1 cellular context compared by ENCODE assay signal in genomic region chr2:168770796-168771195, GRCh38.
TF ChIP-seq lines count a peak whose summit lies in the region.

No MANE protein-coding gene starts in this region.

TF ChIP-seq in K562, 482 proteins besides CTCF, POLR2A, EP300 and RAD21 (continued from another document and continues in another):
- TF ChIP-seq SMARCE1 (IDR thresholded peaks at IDR 0.05): peak; percentile 61; the same call in 1 of the 2 replicates
- no peak for TF ChIP-seq BRCA1 (IDR thresholded peaks at IDR 0.05)
- no peak for TF ChIP-seq BRCA1 (CRISPR knock-in tag; IDR thresholded peaks at IDR 0.05)
- TF ChIP-seq, protein P1, sequence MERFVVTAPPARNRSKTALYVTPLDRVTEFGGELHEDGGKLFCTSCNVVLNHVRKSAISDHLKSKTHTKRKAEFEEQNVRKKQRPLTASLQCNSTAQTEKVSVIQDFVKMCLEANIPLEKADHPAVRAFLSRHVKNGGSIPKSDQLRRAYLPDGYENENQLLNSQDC (CRISPR knock-in tag; IDR thresholded peaks at IDR 0.05): no peak
- TF ChIP-seq PML (IDR thresholded peaks at IDR 0.05; ENCODE audit: low read length): no peak
- TF ChIP-seq LEF1 (IDR thresholded peaks at IDR 0.05): no peak
- no peak for TF ChIP-seq ZNF589 (CRISPR knock-in tag; IDR thresholded peaks at IDR 0.05; ENCODE audit: low read depth)
- TF ChIP-seq PKNOX1 (IDR thresholded peaks at IDR 0.05): peak; percentile 73; the same call in 1 of the 2 replicates
- TF ChIP-seq KDM5B (IDR thresholded peaks at IDR 0.05; ENCODE audit: insufficient replicate concordance, low read depth, low read length): no peak
- no peak for TF ChIP-seq MLX (CRISPR knock-in tag; conservative IDR thresholded peaks at IDR 0.05)
- TF ChIP-seq JUNB (CRISPR knock-in tag; conservative IDR thresholded peaks at IDR 0.05): no peak
- TF ChIP-seq PHF21A (IDR thresholded peaks at IDR 0.05; ENCODE audit: borderline replicate concordance, low read depth): no peak
- no peak for TF ChIP-seq ZNF354B (CRISPR knock-in tag; IDR thresholded peaks at IDR 0.05)
- TF ChIP-seq CREM (IDR thresholded peaks at IDR 0.05; ENCODE audit: low read depth): no peak
- TF ChIP-seq SNIP1 (IDR thresholded peaks at IDR 0.05; ENCODE audit: low read depth): no peak
- TF ChIP-seq CREB1 (IDR thresholded peaks at IDR 0.05): no peak
- TF ChIP-seq CREB1 (CRISPR knock-in tag; IDR thresholded peaks at IDR 0.05): no peak
- TF ChIP-seq JUND (IDR thresholded peaks at IDR 0.05; ENCODE audit: borderline replicate concordance, low read depth, low read length): peak; percentile 5; the same call in 1 of the 2 replicates
- TF ChIP-seq JUND (tag; IDR thresholded peaks at IDR 0.05; ENCODE audit: borderline replicate concordance, low read depth, low read length): no peak
- TF ChIP-seq SOX6 (IDR thresholded peaks at IDR 0.05): peak; percentile 60; the same call in 1 of the 2 replicates
- no peak for TF ChIP-seq MGA (IDR thresholded peaks at IDR 0.05)
- no peak for TF ChIP-seq POLR2B (IDR thresholded peaks at IDR 0.05; ENCODE audit: low read depth, partially characterized antibody)
- no peak for TF ChIP-seq MAFK (IDR thresholded peaks at IDR 0.05; ENCODE audit: low read length)
- TF ChIP-seq TEAD4 (IDR thresholded peaks at IDR 0.05; ENCODE audit: low read length): peak; percentile 51; the same call in 1 of the 2 replicates
- TF ChIP-seq TEAD4 (CRISPR knock-in tag; IDR thresholded peaks at IDR 0.05; ENCODE audit: borderline replicate concordance): no peak
- TF ChIP-seq SMARCC2 (IDR thresholded peaks at IDR 0.05; ENCODE audit: low read depth): 0 out of 2 replicates have a peak, but pooled peaks have one; percentile 55
- TF ChIP-seq ZNF280A (IDR thresholded peaks at IDR 0.05; ENCODE audit: low read depth, partially characterized antibody): no peak
- no peak for TF ChIP-seq DIDO1 (tag; IDR thresholded peaks at IDR 0.05; ENCODE audit: low read depth)
- TF ChIP-seq IRF2 (CRISPR knock-in tag; IDR thresholded peaks at IDR 0.05): no peak
- TF ChIP-seq ZNF274 (IDR thresholded peaks at IDR 0.05; ENCODE audit: borderline replicate concordance, low read depth, low read length): no peak
- TF ChIP-seq SIX5 (IDR thresholded peaks at IDR 0.05; ENCODE audit: borderline replicate concordance in 1 of 2, insufficient read depth in 1 of 2, low read depth in 1 of 2, low read length in 2 of 2): no peak
- peak; percentile 92 for TF ChIP-seq MEIS2 (IDR thresholded peaks at IDR 0.05; ENCODE audit: partially characterized antibody)
- TF ChIP-seq, protein P2, sequence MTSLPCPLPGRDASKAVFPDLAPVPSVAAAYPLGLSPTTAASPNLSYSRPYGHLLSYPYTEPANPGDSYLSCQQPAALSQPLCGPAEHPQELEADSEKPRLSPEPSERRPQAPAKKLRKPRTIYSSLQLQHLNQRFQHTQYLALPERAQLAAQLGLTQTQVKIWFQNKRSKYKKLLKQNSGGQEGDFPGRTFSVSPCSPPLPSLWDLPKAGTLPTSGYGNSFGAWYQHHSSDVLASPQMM (CRISPR knock-in tag; IDR thresholded peaks at IDR 0.05): no peak
- peak; percentile 54; the same call in 1 of the 2 replicates for TF ChIP-seq SMARCA4 (IDR thresholded peaks at IDR 0.05)
- no peak for TF ChIP-seq SIRT6 (IDR thresholded peaks at IDR 0.05; ENCODE audit: low read depth, low read length)
- TF ChIP-seq RBM34 (IDR thresholded peaks at IDR 0.05; ENCODE audit: borderline replicate concordance, insufficient read depth, low read length): no peak
- no peak for TF ChIP-seq ZNF23 (CRISPR knock-in tag; IDR thresholded peaks at IDR 0.05)
- no peak for TF ChIP-seq ZFP30 (CRISPR knock-in tag; IDR thresholded peaks at IDR 0.05; ENCODE audit: borderline replicate concordance)
- no peak for TF ChIP-seq ZFX (CRISPR knock-in tag; IDR thresholded peaks at IDR 0.05)
- TF ChIP-seq PTTG1 (tag; IDR thresholded peaks at IDR 0.05; ENCODE audit: low read depth): no peak
- TF ChIP-seq STAT5A (IDR thresholded peaks at IDR 0.05; ENCODE audit: borderline replicate concordance, low read length): no peak
- no peak for TF ChIP-seq SRSF1 (IDR thresholded peaks at IDR 0.05; ENCODE audit: low read depth, low read length)
- no peak for TF ChIP-seq HNRNPK (IDR thresholded peaks at IDR 0.05; ENCODE audit: low read depth, low read length, poor library complexity, severe bottlenecking)
- no peak for TF ChIP-seq THRB (CRISPR knock-in tag; conservative IDR thresholded peaks at IDR 0.05)
- TF ChIP-seq NR3C1 (CRISPR knock-in tag; IDR thresholded peaks at IDR 0.05): no peak
- no peak for TF ChIP-seq ZNF146 (CRISPR knock-in tag; IDR thresholded peaks at IDR 0.05; ENCODE audit: unreplicated experiment)
